Comparison of ENCODE assay signal across 16 cellular contexts in the genomic region with DNA sequence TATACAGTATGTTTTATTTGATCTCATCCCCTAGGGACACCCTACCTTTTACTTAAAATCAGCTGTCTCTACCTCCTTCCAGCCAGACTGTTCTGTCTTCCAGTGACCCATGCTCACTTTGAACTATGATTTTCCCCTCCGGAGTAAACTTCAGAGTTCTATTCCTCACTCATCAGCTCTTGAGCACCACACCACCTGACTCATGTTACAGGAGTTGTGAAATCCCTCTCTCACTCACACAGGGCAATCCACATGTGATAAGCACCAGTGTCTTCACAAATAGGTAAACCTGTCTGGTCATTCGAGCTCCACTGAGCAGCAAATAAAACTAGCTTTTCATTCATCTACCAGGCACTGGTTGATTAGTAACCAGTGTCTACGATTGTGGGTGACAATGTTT.
DNase-seq lines count a peak whose midpoint lies in the region; ATAC-seq and TF ChIP-seq lines count a peak whose summit lies in the region.
"Had no signal": no experiment of that assay in that cellular context is flagged by ENCODE, and none has a peak within 500 bp of the region (broad histone marks: within the 10 kb centered on the region; RNA-seq: fewer than 3 reads in every experiment).

No MANE protein-coding gene starts in this region.

- no peak overlapping the region for H3K4me3 Mint-ChIP-seq in activated naive CD8-positive, alpha-beta T cell treated with anti-CD3 and anti-CD28 coated beads for 36 hours
- H3K4me3 Mint-ChIP-seq: activated B cell treated with CpG ODN at 0.5 μM for 24 hours; activated naive CD8-positive, alpha-beta T cell; IgD-negative memory B cell; stimulated activated naive B cell treated with anti-CD40 and anti-IgM and Interleukin-4, amounts not matched to agents 10 μg/mL and 1 μg/mL and 100 μg/mL, for 72 hours had no signal

- in situ Hi-C loops in GM23248 (cut with MboI) = no loop called here

- H3K4me2 ChIP-seq in GM23248 (ENCODE audit: unreplicated experiment) = no peak overlapping the region
- 0 out of 2 replicates have a peak overlapping the region, but pooled peaks have one; percentile 1 for H3K4me2 ChIP-seq in PC-3 (ENCODE audit: low read length)

- H3K79me2 ChIP-seq in GM23248 (ENCODE audit: insufficient read depth) (no peaks in the 10 kb centered on the region), PC-3 (ENCODE audit: low read length) (no peaks in the 10 kb centered on the region)

- no peaks in the 10 kb centered on the region for H3F3A ChIP-seq in GM23248 (ENCODE audit: insufficient read depth)
- no peaks in the 10 kb centered on the region for H3F3A ChIP-seq in PC-3 (ENCODE audit: low read length, unreplicated experiment)

- H3K9me3 ChIP-seq in GM23248 (ENCODE audit: low read depth) (no peaks in the 10 kb centered on the region), PC-3 (ENCODE audit: low read length) (no peaks in the 10 kb centered on the region)
- H3K9me3 ChIP-seq: colonic mucosa, HAP-1, right atrium auricular region had no signal

- H3K36me3 ChIP-seq in GM23248 (ENCODE audit: low read depth) = no peaks in the 10 kb centered on the region
- no peaks in the 10 kb centered on the region for H3K36me3 ChIP-seq in PC-3 (ENCODE audit: low read depth, low read length)
- H3K36me3 ChIP-seq: colonic mucosa, HAP-1, right atrium auricular region had no signal

- no peak overlapping the region for H3K27ac Mint-ChIP-seq in activated naive CD8-positive, alpha-beta T cell treated with anti-CD3 and anti-CD28 coated beads for 36 hours
- H3K27ac Mint-ChIP-seq: activated B cell treated with CpG ODN at 0.5 μM for 24 hours; activated naive CD8-positive, alpha-beta T cell; IgD-negative memory B cell; stimulated activated naive B cell treated with anti-CD40 and anti-IgM and Interleukin-4, amounts not matched to agents 10 μg/mL and 1 μg/mL and 100 μg/mL, for 72 hours had no signal

- no peak overlapping the region for H2AFZ ChIP-seq in GM23248
- H2AFZ ChIP-seq in PC-3 (ENCODE audit: low read length) = peak overlapping the region; percentile 18; the same call in 1 of the 2 replicates

- ATAC-seq in PC-3 = peak; percentile 33; the same call in 1 of the 2 replicates
- no peak for ATAC-seq in HG02981 (IDR thresholded peaks at IDR 0.05; ENCODE audit: unreplicated experiment)
- ATAC-seq: stimulated activated naive B cell treated with anti-CD40 and anti-IgM and Interleukin-4, amounts not matched to agents 10 μg/mL and 1 μg/mL and 100 μg/mL, for 72 hours had no signal

- H3K4me3 ChIP-seq in GM23248 (no peak overlapping the region), PC-3 (ENCODE audit: low read length) (no peak overlapping the region), fibroblast of mammary gland (ENCODE audit: control insufficient read depth, low read depth, low read length) (no peak overlapping the region)
- H3K4me3 ChIP-seq: colonic mucosa, HAP-1, right atrium auricular region had no signal

- no peaks in the 10 kb centered on the region for H3K9me2 ChIP-seq in GM23248 (ENCODE audit: insufficient read depth)
- no peaks in the 10 kb centered on the region for H3K9me2 ChIP-seq in PC-3 (replicated peaks; ENCODE audit: low read length)

- H3K27me3 ChIP-seq in GM23248 (replicated peaks; ENCODE audit: insufficient read depth) (peaks cover 5% of the 10 kb centered on the region; the same call in 1 of the 2 replicates), PC-3 (ENCODE audit: low read length) (no peaks in the 10 kb centered on the region)
- H3K27me3 ChIP-seq: colonic mucosa, right atrium auricular region had no signal

- no peaks in the 10 kb centered on the region for H3K9me3 Mint-ChIP-seq in activated naive CD8-positive, alpha-beta T cell treated with anti-CD3 and anti-CD28 coated beads for 36 hours
- H3K9me3 Mint-ChIP-seq: activated B cell treated with CpG ODN at 0.5 μM for 24 hours had no signal

- CTCF ChIA-PET in PC-3 (lab: Charles Lee) = interaction anchor here (0.5 kb wide), 1 partner anchor 490 kb away, joined by 3 read pairs; no protein-coding TSS in a partner anchor

- H4K20me1 ChIP-seq in GM23248 (ENCODE audit: insufficient read depth) = no peaks in the 10 kb centered on the region
- H4K20me1 ChIP-seq in PC-3 (ENCODE audit: low read length) = no peaks in the 10 kb centered on the region

- H3K27me3 Mint-ChIP-seq in activated naive CD8-positive, alpha-beta T cell treated with anti-CD3 and anti-CD28 coated beads for 36 hours = no peaks in the 10 kb centered on the region
- H3K27me3 Mint-ChIP-seq: activated B cell treated with CpG ODN at 0.5 μM for 24 hours; activated naive CD8-positive, alpha-beta T cell; stimulated activated naive B cell treated with anti-CD40 and anti-IgM and Interleukin-4, amounts not matched to agents 10 μg/mL and 1 μg/mL and 100 μg/mL, for 72 hours had no signal

- intact Hi-C loops in PC-3 (cut with micrococcal nuclease) = no loop called here

- no peak for TF ChIP-seq CTCF in PC-3 (conservative IDR thresholded peaks at IDR 0.05; ENCODE audit: low read depth, low read length)
- TF ChIP-seq CTCF in fibroblast of mammary gland (conservative IDR thresholded peaks at IDR 0.05; ENCODE audit: control insufficient read depth, insufficient read depth, low read depth, low read length) = no peak

- no peaks in the 10 kb centered on the region for H3K36me3 Mint-ChIP-seq in activated naive CD8-positive, alpha-beta T cell treated with anti-CD3 and anti-CD28 coated beads for 36 hours
- H3K36me3 Mint-ChIP-seq: activated naive CD8-positive, alpha-beta T cell; IgD-negative memory B cell; stimulated activated naive B cell treated with anti-CD40 and anti-IgM and Interleukin-4, amounts not matched to agents 10 μg/mL and 1 μg/mL and 100 μg/mL, for 72 hours had no signal

- H3K4me1 Mint-ChIP-seq in activated naive CD8-positive, alpha-beta T cell treated with anti-CD3 and anti-CD28 coated beads for 36 hours = no peaks in the 10 kb centered on the region
- H3K4me1 Mint-ChIP-seq: activated B cell treated with CpG ODN at 0.5 μM for 24 hours; stimulated activated naive B cell treated with anti-CD40 and anti-IgM and Interleukin-4, amounts not matched to agents 10 μg/mL and 1 μg/mL and 100 μg/mL, for 72 hours had no signal

- no peak overlapping the region for H3K9ac ChIP-seq in GM23248
- no peak overlapping the region for H3K9ac ChIP-seq in PC-3 (ENCODE audit: low read length)

- peak; percentile 32 for DNase-seq in GM23248
- peak; percentile 93 for DNase-seq in PC-3
- DNase-seq in fibroblast of mammary gland (ENCODE audit: low read depth) = peak; percentile 50
- peak; percentile 14 for DNase-seq in mucosa of gallbladder (ENCODE audit: low spot score)
- no peak for DNase-seq in activated naive CD8-positive, alpha-beta T cell treated with anti-CD3 and anti-CD28 coated beads for 36 hours
- no peak for DNase-seq in NCI-H748 (lab: John Stamatoyannopoulos, UW; ENCODE audit: unreplicated experiment)
- no peak for DNase-seq in activated T-cell treated with anti-CD3 and anti-CD28 coated beads for 4 hours
- DNase-seq: activated B cell treated with CpG ODN at 0.5 μM for 24 hours; colonic mucosa; stimulated activated CD4-positive, alpha-beta T cell treated with anti-CD3 and anti-CD28 coated beads, Interleukin-4, amount 100 ng/mL, for 4 hours; stimulated activated naive B cell treated with anti-CD40 and anti-IgM and Interleukin-4, amounts not matched to agents 10 μg/mL and 1 μg/mL and 100 μg/mL, for 72 hours had no signal

- no TSS peak for BruUV-seq in PC-3 (replicated peaks; lab: Mats Ljungman, UMichigan)

- POLR2A ChIA-PET in PC-3 (lab: Charles Lee; ENCODE audit: unreplicated experiment) = no interaction called here

- WGBS in GM23248 (ENCODE audit: low coverage in 1 of 2, low lambda C conversion rate in 2 of 2, missing lambda C conversion rate in 2 of 2), 2 experiments = 57 to 62% methylated on average over 3 of the region's 3 CpGs

- H3K4me1 ChIP-seq in GM23248 (ENCODE audit: insufficient read depth) = no peaks in the 10 kb centered on the region
- H3K4me1 ChIP-seq in PC-3 (ENCODE audit: insufficient read depth, low read length) = peaks cover 30% of the 10 kb centered on the region
- H3K4me1 ChIP-seq: colonic mucosa, HAP-1, right atrium auricular region had no signal

- H3K27ac ChIP-seq in GM23248 (no peak overlapping the region), PC-3 (ENCODE audit: low read length) (no peak overlapping the region)
- H3K27ac ChIP-seq: colonic mucosa, right atrium auricular region had no signal

Comparison
In these comparisons a context has a peak if more than half of its experiments do, and no peak if none do; other contexts are left out.
1. DNase-seq: peak in GM23248 (single experiment), PC-3 (single experiment), fibroblast of mammary gland (single experiment) and mucosa of gallbladder (single experiment); none in activated naive CD8-positive, alpha-beta T cell treated with anti-CD3 and anti-CD28 coated beads for 36 hours (single experiment), NCI-H748 (single experiment) and activated T-cell treated with anti-CD3 and anti-CD28 coated beads for 4 hours (single experiment).